ENCODE assay signal across 22 cellular contexts in genomic region chr16:13176711-13177110, GRCh38.
DNase-seq lines count a peak whose midpoint lies in the region; ATAC-seq, FAIRE-seq and TF ChIP-seq lines count a peak whose summit lies in the region.
"Had no signal": no experiment of that assay in that cellular context is flagged by ENCODE, and none has a peak within 500 bp of the region (broad histone marks: within the 10 kb centered on the region; RNA-seq: fewer than 3 reads in every experiment).

No MANE protein-coding gene starts in this region.

- H3K27ac ChIP-seq in breast epithelium, result no peak overlapping the region
- no peak overlapping the region for H3K27ac ChIP-seq in astrocyte (ENCODE audit: low read depth, low read length)
- H3K27ac ChIP-seq in mesendoderm (ENCODE audit: low read depth, low read length), result no peak overlapping the region

- H2BK15ac ChIP-seq in mesendoderm (replicated peaks; ENCODE audit: low read depth), result no peak overlapping the region

- H3K27ac Mint-ChIP-seq in MCF 10A (ENCODE audit: low read depth, unreplicated experiment) (peak overlapping the region; percentile 76), astrocyte (ENCODE audit: unreplicated experiment) (peak overlapping the region; percentile 76)

- H3K4ac ChIP-seq in mesendoderm (ENCODE audit: low read depth, low read length), result peak overlapping the region; percentile 9

- POLR2A ChIA-PET in MCF 10A (lab: Yijun Ruan, JAX), result no interaction called here

- H3K23ac ChIP-seq in mesendoderm (ENCODE audit: low read length), result no peak overlapping the region

- TF ChIP-seq CTCF in MCF 10A (IDR thresholded peaks at IDR 0.05; ENCODE audit: unreplicated experiment), result no peak
- TF ChIP-seq CTCF in breast epithelium (IDR thresholded peaks at IDR 0.05), result no peak
- TF ChIP-seq CTCF in astrocyte (IDR thresholded peaks at IDR 0.05; ENCODE audit: insufficient read depth, low read depth, low read length), result no peak

- no peak overlapping the region for H3K4me3 ChIP-seq in breast epithelium
- no peak overlapping the region for H3K4me3 ChIP-seq in astrocyte (ENCODE audit: insufficient read depth, low read depth, low read length)
- no peak overlapping the region for H3K4me3 ChIP-seq in mesendoderm (ENCODE audit: low read length)

- no peak overlapping the region for H2BK120ac ChIP-seq in mesendoderm (ENCODE audit: low read depth, low read length)

- H3K4me3 Mint-ChIP-seq in MCF 10A (ENCODE audit: unreplicated experiment) (no peak overlapping the region), astrocyte (ENCODE audit: unreplicated experiment) (no peak overlapping the region)

- no peaks in the 10 kb centered on the region for H3K36me3 ChIP-seq in breast epithelium
- no peaks in the 10 kb centered on the region for H3K36me3 ChIP-seq in astrocyte (ENCODE audit: insufficient read depth, low read length)
- no peaks in the 10 kb centered on the region for H3K36me3 ChIP-seq in mesendoderm (ENCODE audit: control insufficient read depth, insufficient read depth, low read length)

- no peak overlapping the region for H2AK5ac ChIP-seq in mesendoderm (ENCODE audit: low read length)

- H3K4me1 Mint-ChIP-seq in MCF 10A (ENCODE audit: insufficient read depth, unreplicated experiment) (peaks cover 8% of the 10 kb centered on the region), astrocyte (ENCODE audit: low read depth, unreplicated experiment) (peaks cover 14% of the 10 kb centered on the region)

- TF ChIP-seq POLR2A in breast epithelium (IDR thresholded peaks at IDR 0.05), result no peak

- H4K20me1 ChIP-seq in astrocyte (ENCODE audit: insufficient read depth, low read length), result no peaks in the 10 kb centered on the region

- ATAC-seq in GM18519 (IDR thresholded peaks at IDR 0.05; ENCODE audit: low FRiP score, unreplicated experiment) (no peak), HG02678 (IDR thresholded peaks at IDR 0.05; ENCODE audit: unreplicated experiment) (no peak)

- no peaks in the 10 kb centered on the region for H3K79me2 ChIP-seq in astrocyte (ENCODE audit: insufficient read depth, low read length)
- no peaks in the 10 kb centered on the region for H3K79me2 ChIP-seq in mesendoderm (ENCODE audit: control insufficient read depth, insufficient read depth, low read length)

- H3K4me2 ChIP-seq in astrocyte (ENCODE audit: low read length), result no peak overlapping the region
- H3K4me2 ChIP-seq in mesendoderm (ENCODE audit: low read length), result no peak overlapping the region

- no CpG with 5 or more reads among the region's 3 CpGs for WGBS in mesendoderm (ENCODE audit: extremely low coverage, insufficient coverage, low lambda C conversion rate)

- H3K18ac ChIP-seq in mesendoderm (ENCODE audit: low read length), result no peak overlapping the region

- no peaks in the 10 kb centered on the region for H3K9me3 ChIP-seq in breast epithelium
- no peaks in the 10 kb centered on the region for H3K9me3 ChIP-seq in astrocyte (ENCODE audit: insufficient read depth, low read depth, low read length)

- no peaks in the 10 kb centered on the region for H3K79me1 ChIP-seq in mesendoderm (ENCODE audit: low read length)

- BruUV-seq in MCF 10A (replicated peaks; lab: Mats Ljungman, UMichigan), result no TSS peak

- H3K27me3 ChIP-seq in breast epithelium, result no peaks in the 10 kb centered on the region
- H3K27me3 ChIP-seq in astrocyte (ENCODE audit: insufficient read depth, low read length), result no peaks in the 10 kb centered on the region
- H3K27me3 ChIP-seq in mesendoderm (ENCODE audit: insufficient read depth, low read length, poor library complexity), result no peaks in the 10 kb centered on the region

- no peak overlapping the region for H2AFZ ChIP-seq in astrocyte (ENCODE audit: low read depth, low read length)

- H4K5ac ChIP-seq in mesendoderm (ENCODE audit: low read length), result no peak overlapping the region

- H3K27me3 Mint-ChIP-seq in MCF 10A (ENCODE audit: insufficient read depth, unreplicated experiment) (no peaks in the 10 kb centered on the region), astrocyte (ENCODE audit: low read depth, unreplicated experiment) (no peaks in the 10 kb centered on the region)

- H3K36me3 Mint-ChIP-seq in MCF 10A (ENCODE audit: insufficient read depth, unreplicated experiment) (no peaks in the 10 kb centered on the region), astrocyte (ENCODE audit: low read depth, unreplicated experiment) (no peaks in the 10 kb centered on the region)

- FAIRE-seq in astrocyte (lab: Jason Lieb, UNC), result no peak

- H3K4me1 ChIP-seq in breast epithelium (no peaks in the 10 kb centered on the region), astrocyte (ENCODE audit: insufficient read depth, low read length) (no peaks in the 10 kb centered on the region), mesendoderm (ENCODE audit: control insufficient read depth, low read depth, low read length) (peaks cover 6% of the 10 kb centered on the region)

- no peak overlapping the region for H3K9ac ChIP-seq in astrocyte (ENCODE audit: low read length)
- no peak overlapping the region for H3K9ac ChIP-seq in mesendoderm (ENCODE audit: low read length)

- no peak overlapping the region for H3K56ac ChIP-seq in mesendoderm (ENCODE audit: low read length)

- no peak overlapping the region for H2BK5ac ChIP-seq in mesendoderm (ENCODE audit: low read length)

- intact Hi-C loops in MCF 10A (cut with micrococcal nuclease), result no loop called here
- intact Hi-C loops in breast epithelium (cut with DNase I; ENCODE audit: low total_unique reads), result no loop called here

- DNase-seq in MCF 10A (ENCODE audit: unreplicated experiment) (peak; percentile 35), breast epithelium (ENCODE audit: low spot score in 2 of 2) (no peak), astrocyte (ENCODE audit: low read depth) (no peak), mesendoderm (no peak), NOMO-1 treated with DMSO at 0.1 percent for 48 hours (lab: John Stamatoyannopoulos, UW; ENCODE audit: unreplicated experiment) (no peak), NAMALWA (ENCODE audit: low spot score) (no peak)
- DNase-seq: 8988T, DMS79 treated with DMSO at 0.1 percent for 48 hours, HCEC 1CT, Kasumi-1, MM.1S, NCI-H1092 treated with DMSO at 0.1 percent for 48 hours, NCI-H1436 treated with DMSO at 0.1 percent for 48 hours, NCI-H2029 treated with DMSO at 0.1 percent for 48 hours, NCI-H2171 treated with DMSO at 0.1 percent for 48 hours, NCI-H524 treated with DMSO at 0.1 percent for 48 hours, NCI-H82, OCI-M1, Right ventricle myocardium superior, T-helper 2 cell had no signal

- no peaks in the 10 kb centered on the region for H3K9me3 Mint-ChIP-seq in MCF 10A (ENCODE audit: unreplicated experiment)
- no peaks in the 10 kb centered on the region for H3K9me3 Mint-ChIP-seq in astrocyte (ENCODE audit: unreplicated experiment)

- CTCF ChIA-PET in MCF 10A (lab: Yijun Ruan, JAX), result no interaction called here

- H4K8ac ChIP-seq in mesendoderm (ENCODE audit: low read depth, low read length), result no peak overlapping the region
